ENCODE assay signal across 16 cellular contexts in the genomic region with DNA sequence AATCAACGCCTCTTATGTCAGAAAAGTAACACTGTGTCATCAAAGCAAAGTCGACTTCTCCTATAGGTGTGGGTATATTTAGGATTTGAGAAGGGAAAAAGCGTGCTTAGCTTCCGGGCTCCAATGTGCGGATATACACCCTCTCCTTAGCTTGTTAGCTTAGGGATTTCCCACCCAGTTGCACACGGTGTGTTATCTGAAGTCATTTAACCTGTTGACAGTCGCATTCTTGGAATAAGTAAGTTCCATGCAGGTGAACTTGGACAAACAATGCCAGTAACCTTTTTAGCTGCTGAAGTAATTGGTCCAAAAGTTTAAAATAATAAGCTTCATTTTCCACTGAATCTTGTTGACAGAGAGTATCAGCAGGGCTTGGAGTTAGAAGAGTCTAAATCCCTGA.
DNase-seq lines count a peak whose midpoint lies in the region; ATAC-seq and TF ChIP-seq lines count a peak whose summit lies in the region.
"Had no signal": no experiment of that assay in that cellular context is flagged by ENCODE, and none has a peak within 500 bp of the region (broad histone marks: within the 10 kb centered on the region; RNA-seq: fewer than 3 reads in every experiment).

No MANE protein-coding gene starts in this region.

- ATAC-seq in body of pancreas (peak; percentile 85), upper lobe of right lung (peak; percentile 68)
- ATAC-seq: GM12878 had no signal

- H3K9me3 ChIP-seq in body of pancreas (no peaks in the 10 kb centered on the region), upper lobe of right lung (no peaks in the 10 kb centered on the region), mesenchymal stem cell (ENCODE audit: control insufficient read depth, low read length) (no peaks in the 10 kb centered on the region)

- intact Hi-C loops in body of pancreas (cut with DNase I) = no loop called here
- intact Hi-C loops in upper lobe of right lung (cut with DNase I) = no loop called here

- peaks cover 18% of the 10 kb centered on the region for H3K4me1 ChIP-seq in body of pancreas
- no peaks in the 10 kb centered on the region for H3K4me1 ChIP-seq in upper lobe of right lung
- peaks cover 15% of the 10 kb centered on the region for H3K4me1 ChIP-seq in mesenchymal stem cell (ENCODE audit: control insufficient read depth, insufficient read depth, low read depth, low read length)

- WGBS in body of pancreas, 2 donors = 57 to 65% methylated on average over 7 of the region's 7 CpGs
- 98% methylated on average over 6 of the region's 7 CpGs for WGBS in mesenchymal stem cell

- H2BK12ac ChIP-seq in mesenchymal stem cell (ENCODE audit: low read length in 2 of 2) = no peak overlapping the region

- peak; percentile 57 for DNase-seq in DMS53 (lab: John Stamatoyannopoulos, UW)
- DNase-seq in body of pancreas = peak in 2 of 4 donors; percentile 25 to 27
- peak; percentile 31 for DNase-seq in mucosa of gallbladder (ENCODE audit: low spot score)
- DNase-seq in upper lobe of right lung = no peak
- DNase-seq in NCI-H345 (lab: John Stamatoyannopoulos, UW) = no peak
- DNase-seq in mesenchymal stem cell = no peak
- no peak for DNase-seq in NCI-H128 (lab: John Stamatoyannopoulos, UW; ENCODE audit: unreplicated experiment)
- DNase-seq: CD4-positive, CD25-positive, alpha-beta regulatory T cell; DND-41; GDM1; GM23248; NCI-H1436 treated with DMSO at 0.1 percent for 48 hours; NCI-H2081; NCI-H524 had no signal

- no peak overlapping the region for H3K4ac ChIP-seq in mesenchymal stem cell (ENCODE audit: low read depth in 1 of 2, low read length in 2 of 2)

- H3K27me3 ChIP-seq in body of pancreas = no peaks in the 10 kb centered on the region
- no peaks in the 10 kb centered on the region for H3K27me3 ChIP-seq in upper lobe of right lung
- no peaks in the 10 kb centered on the region for H3K27me3 ChIP-seq in mesenchymal stem cell (ENCODE audit: control insufficient read depth in 1 of 2, insufficient read depth in 1 of 2, low read length in 2 of 2)

- H3K18ac ChIP-seq in mesenchymal stem cell (ENCODE audit: low read depth in 1 of 2, low read length in 2 of 2) = no peak overlapping the region

- H2AFZ ChIP-seq in mesenchymal stem cell (ENCODE audit: low read depth, low read length) = no peak overlapping the region
- H2AFZ ChIP-seq: GM23248 had no signal

- no peak overlapping the region for H3K4me2 ChIP-seq in mesenchymal stem cell (ENCODE audit: low read length, poor library complexity, severe bottlenecking)
- H3K4me2 ChIP-seq: KMS-11 had no signal

- H3K36me3 ChIP-seq in body of pancreas (replicated peaks in 1 of 2; ENCODE audit: insufficient read depth in 1 of 2, low read depth in 2 of 2) (no peaks in the 10 kb centered on the region), upper lobe of right lung (no peaks in the 10 kb centered on the region), mesenchymal stem cell (ENCODE audit: control insufficient read depth in 1 of 2, insufficient read depth in 2 of 2, low read depth in 1 of 2, low read length in 2 of 2) (no peaks in the 10 kb centered on the region)

- no peak overlapping the region for H4K91ac ChIP-seq in mesenchymal stem cell (ENCODE audit: low read length)

- H2BK120ac ChIP-seq in mesenchymal stem cell (ENCODE audit: low read depth, low read length) = no peak overlapping the region

- no peak overlapping the region for H2BK15ac ChIP-seq in mesenchymal stem cell (ENCODE audit: low read depth, poor library complexity, severe bottlenecking)

- H3K23ac ChIP-seq in mesenchymal stem cell (ENCODE audit: low read length in 2 of 2) = no peak overlapping the region

- H3K4me3 ChIP-seq in body of pancreas (no peak overlapping the region), upper lobe of right lung (no peak overlapping the region), mesenchymal stem cell (ENCODE audit: insufficient read depth in 1 of 2, low read depth in 1 of 2, low read length in 2 of 2) (no peak overlapping the region)
- H3K4me3 ChIP-seq: GM12878, GM23248 had no signal

- H2BK5ac ChIP-seq in mesenchymal stem cell (ENCODE audit: low read depth, low read length, poor library complexity, severe bottlenecking) = no peak overlapping the region

- no peak for TF ChIP-seq POLR2A in body of pancreas (IDR thresholded peaks at IDR 0.05)

- H4K8ac ChIP-seq in mesenchymal stem cell (ENCODE audit: low read length) = no peak overlapping the region

- H3K14ac ChIP-seq in mesenchymal stem cell (ENCODE audit: low read length in 2 of 2) = no peak overlapping the region

- no peak for TF ChIP-seq CTCF in body of pancreas (IDR thresholded peaks at IDR 0.05)
- no peak for TF ChIP-seq CTCF in upper lobe of right lung (IDR thresholded peaks at IDR 0.05)

- H2AK5ac ChIP-seq in mesenchymal stem cell (ENCODE audit: low read length, severe bottlenecking) = no peak overlapping the region

- peak overlapping the region in 3 of 4 donors; percentile 34 to 58 (median 45) for H3K27ac ChIP-seq in body of pancreas
- H3K27ac ChIP-seq in upper lobe of right lung = no peak overlapping the region
- no peak overlapping the region for H3K27ac ChIP-seq in mesenchymal stem cell (ENCODE audit: low read length, poor library complexity, severe bottlenecking)
- H3K27ac ChIP-seq: GM23248, KMS-11 had no signal

- no peak overlapping the region for H3K9ac ChIP-seq in mesenchymal stem cell (ENCODE audit: low read length)
- H3K9ac ChIP-seq: GM23248, KMS-11 had no signal

- H3K79me1 ChIP-seq in mesenchymal stem cell (replicated peaks; ENCODE audit: low read length, poor library complexity, severe bottlenecking) = no peaks in the 10 kb centered on the region

Comparison
In these comparisons a context has a peak if more than half of its experiments do, and no peak if none do; other contexts are left out.
1. DNase-seq: peak in DMS53 (single experiment) and mucosa of gallbladder (single experiment); none in upper lobe of right lung (single experiment), NCI-H345 (single experiment), mesenchymal stem cell (single experiment) and NCI-H128 (single experiment).
2. H3K27ac ChIP-seq: peak in body of pancreas (3 of 4); none in upper lobe of right lung (single experiment) and mesenchymal stem cell (single experiment).